ENCODE assay signal across 32 cellular contexts in genomic region chr6:71512256-71512655, GRCh38.
"Had no signal": no experiment of that assay in that cellular context is flagged by ENCODE, and none has a peak within 500 bp of the region (broad histone marks: within the 10 kb centered on the region; RNA-seq: fewer than 3 reads in every experiment).

No MANE protein-coding gene starts in this region.

- H3K4me3 ChIP-seq: ascending aorta, cardiac muscle cell, MG63, Peyer's patch had no signal

- H3K4me1 ChIP-seq: Peyer's patch had no signal

- H3K27ac ChIP-seq: ascending aorta, cardiac muscle cell, Peyer's patch, WERI-Rb-1 had no signal

- H3K27me3 ChIP-seq: ascending aorta, cardiac muscle cell, MG63, Peyer's patch had no signal

- DNase-seq: activated CD4-positive, alpha-beta T cell treated with anti-CD3 and anti-CD28 coated beads for 1 hour; activated CD4-positive, alpha-beta T cell treated with anti-CD3 and anti-CD28 coated beads for 48 hours; activated CD4-positive, alpha-beta T cell treated with anti-CD3 and anti-CD28 coated beads, Interleukin-2, amount 50 U/mL, for 4 hours; activated CD4-positive, CD25-positive, alpha-beta regulatory T cell; activated CD8-positive, alpha-beta T cell treated with anti-CD3 and anti-CD28 coated beads for 36 hours; activated effector memory CD4-positive, alpha-beta T cell treated with anti-CD3 and anti-CD28 coated beads, Interleukin-2, amount 50 U/mL, for 16 hours; activated naive CD4-positive, alpha-beta T cell; activated naive CD8-positive, alpha-beta T cell treated with anti-CD3 and anti-CD28 coated beads, Interleukin-2, amount 10 ng/mL, durations not matched to agents 7 days and 5 days; activated T-cell treated with anti-CD3 and anti-CD28 coated beads, Interleukin-2, amount 50 U/mL, for 1 hour; activated T-cell treated with anti-CD3 and anti-CD28 coated beads, Interleukin-2, amount 50 U/mL, for 72 hours; amygdala; Karpas-422; KBM-7; MG63; NCI-H1048; NCI-H1105 treated with DMSO at 0.1 percent for 48 hours; NCI-H1436; NCI-H1694; NCI-H2029; NCI-H2171; NCI-H510A; NCI-H748 treated with DMSO at 0.1 percent for 48 hours; NK-92 treated with Interleukin-12 subunit alpha and Interleukin-12 subunit beta, amount 100 ng/mL, for 24 hours; PC-3; Peyer's patch; RPMI8226; SHP77 treated with DMSO at 0.1 percent for 48 hours; T1000; WERI-Rb-1 had no signal

- H3K36me3 ChIP-seq: ascending aorta, cardiac muscle cell, MG63, Peyer's patch, WERI-Rb-1 had no signal

- ATAC-seq: activated CD8-positive, alpha-beta T cell treated with anti-CD3 and anti-CD28 coated beads for 36 hours; activated T-cell treated with anti-CD3 and anti-CD28 coated beads, Interleukin-2, amount 50 U/mL, for 72 hours; activated T-helper 17 cell treated with anti-CD3 and anti-CD28 coated beads, Interleukin-2, amount 50 U/mL, for 72 hours; PC-3 had no signal

- H3K9me3 ChIP-seq: ascending aorta, MG63, Peyer's patch had no signal
